In the genomic region with DNA sequence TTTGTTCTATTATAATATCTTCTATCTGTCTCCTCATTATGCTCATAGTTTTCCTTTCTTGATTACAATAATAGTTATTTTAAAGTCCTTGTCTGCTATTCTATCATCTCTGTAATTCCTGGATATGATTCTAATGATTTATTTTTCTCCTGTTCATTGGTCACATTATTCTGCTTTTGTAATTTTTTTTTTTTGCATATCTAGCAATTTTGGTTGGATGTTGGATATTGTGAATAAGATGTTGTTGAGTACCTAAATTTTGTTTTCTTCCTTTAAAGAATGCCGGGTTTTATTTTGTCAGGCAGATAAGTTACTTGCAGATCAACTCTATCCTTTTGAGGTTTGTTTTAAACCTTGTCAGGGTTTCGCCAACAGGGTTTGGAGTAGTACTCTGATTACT, we compare ENCODE assay signal across 11 cellular contexts.
"Had no signal": no experiment of that assay in that cellular context is flagged by ENCODE, and none has a peak within 500 bp of the region (broad histone marks: within the 10 kb centered on the region; RNA-seq: fewer than 3 reads in every experiment).

No MANE protein-coding gene starts in this region.

- H2AFZ ChIP-seq: GM23248, GM23338 had no signal

- H3K36me3 ChIP-seq: HAP-1 had no signal

- FAIRE-seq: H1, H54 had no signal

- DNase-seq: GM23248, GOT3, H7, H9, HCEC 1CT, HFFc6 had no signal

- H3K4me3 ChIP-seq: GM23248, GM23338, HAP-1 had no signal

- H3K9me3 ChIP-seq: HAP-1 had no signal

- H3K27ac ChIP-seq: GM23248 had no signal

- ATAC-seq: GM23338, HCT116 had no signal

- H3K9ac ChIP-seq: GM23248 had no signal

- H3K4me2 ChIP-seq: GM23338 had no signal
